ENCODE assay signal across 8 cellular contexts in genomic region chr16:89922477-89922883, GRCh38. TPM values are rescaled to one million over a fixed set of nuclear protein-coding genes. Genes with fewer than 3 reads are reported as not detected.
A peak's percentile ranks its signal among the peaks of the same experiment; 100 is the strongest.
DNase-seq lines count a peak whose midpoint lies in the region; ATAC-seq and TF ChIP-seq lines count a peak whose summit lies in the region.

No MANE protein-coding gene starts in this region.

- 10% methylated on average over 7 of the region's 31 CpGs for WGBS in mammary epithelial cell (ENCODE audit: low coverage, missing lambda C conversion rate)

- H3K27me3 ChIP-seq in ACC112 (ENCODE audit: insufficient read depth, low read length), result no peaks in the 10 kb centered on the region
- H3K27me3 ChIP-seq in Peyer's patch, result peaks cover 0 to 28% of the 10 kb centered on the region in 2 donors
- no peaks in the 10 kb centered on the region for H3K27me3 ChIP-seq in mammary epithelial cell (ENCODE audit: insufficient read depth, low read length)
- H3K27me3 ChIP-seq in iPS-20b (ENCODE audit: insufficient read depth, low read length), result peaks cover 56% of the 10 kb centered on the region
- H3K27me3 ChIP-seq in skeletal muscle satellite cell (ENCODE audit: control insufficient read depth, insufficient read depth, low read length), result no peaks in the 10 kb centered on the region

- H3K4me2 ChIP-seq in mammary epithelial cell (ENCODE audit: insufficient read depth, low read depth, low read length) (peak overlapping the region; percentile 95), skeletal muscle satellite cell (ENCODE audit: low read length) (peak overlapping the region; percentile 99)

- H2AFZ ChIP-seq in ACC112 (ENCODE audit: low read length, unreplicated experiment) (peak overlapping the region; percentile 29), mammary epithelial cell (ENCODE audit: low read depth, low read length) (peak overlapping the region; percentile 90)

- DNase-seq in GM12865 (ENCODE audit: low read depth) (no peak), Peyer's patch (peak in 2 of 3 donors; percentile 40 to 66), mammary epithelial cell (peak; percentile 78), NCI-H2081 treated with DMSO at 0.1 percent for 48 hours (lab: John Stamatoyannopoulos, UW) (no peak)

- CTCF ChIA-PET in mammary epithelial cell (lab: Charles Lee; ENCODE audit: low non-redundant PET), result interaction anchor here (1.2 kb wide), 1 partner anchor 12 kb away, joined by 3 read pairs; no protein-coding TSS in a partner anchor

- no TSS peak for BruUV-seq in mammary epithelial cell (replicated peaks; lab: Mats Ljungman, UMichigan)

- TF ChIP-seq CTCF in GM12865 (IDR thresholded peaks at IDR 0.05; ENCODE audit: insufficient read depth, low read depth, low read length, missing control alignments) (no peak), Peyer's patch (IDR thresholded peaks at IDR 0.05) (no peak), mammary epithelial cell (conservative IDR thresholded peaks at IDR 0.05 in 1 of 2, IDR thresholded peaks at IDR 0.05 in 1 of 2; ENCODE audit: extremely low read depth in 1 of 2, insufficient read depth in 1 of 2, low read depth in 1 of 2, low read length in 2 of 2) (no peak)

- H3K79me2 ChIP-seq in ACC112 (ENCODE audit: control insufficient read depth, insufficient read depth, low read length, unreplicated experiment) (peaks cover 29% of the 10 kb centered on the region), mammary epithelial cell (ENCODE audit: insufficient read depth, low read length) (peaks cover 15% of the 10 kb centered on the region)

- dilution Hi-C loops in mammary epithelial cell (cut with HindIII; ENCODE audit: low sequenced_read_pairs), result loop anchor here (5.0 kb wide), 2 partner anchors 70 to 120 kb away; no protein-coding TSS in a partner anchor

- in situ Hi-C loops in mammary epithelial cell (cut with MboI; ENCODE audit: low sequenced_read_pairs in 2 of 2), result no loop called here

- H3K4me3 ChIP-seq in ACC112 (ENCODE audit: low read depth, low read length), result peak overlapping the region; percentile 94
- H3K4me3 ChIP-seq in GM12865 (ENCODE audit: low read depth, low read length), result peak overlapping the region; percentile 44
- peak overlapping the region; percentile 21 to 59 (median 53) for H3K4me3 ChIP-seq in Peyer's patch
- H3K4me3 ChIP-seq in mammary epithelial cell (replicated peaks in 1 of 3; ENCODE audit: insufficient read depth in 1 of 3, low read depth in 2 of 3, low read length in 3 of 3), result peak overlapping the region; percentile 59 to 73 (median 69)
- H3K4me3 ChIP-seq in iPS-20b (ENCODE audit: low read length), result peak overlapping the region; percentile 68
- peak overlapping the region; percentile 73 for H3K4me3 ChIP-seq in skeletal muscle satellite cell (ENCODE audit: low read length)

- H4K20me1 ChIP-seq in mammary epithelial cell (ENCODE audit: insufficient read depth, low read length), result peaks cover 5% of the 10 kb centered on the region

- no peak for TF ChIP-seq POLR2A in Peyer's patch (IDR thresholded peaks at IDR 0.05)

- H3K9ac ChIP-seq in mammary epithelial cell (ENCODE audit: insufficient read depth, low read length), result peak overlapping the region; percentile 53
- peak overlapping the region; percentile 74; the same call in 1 of the 2 replicates for H3K9ac ChIP-seq in iPS-20b (ENCODE audit: low read depth, low read length)
- H3K9ac ChIP-seq in skeletal muscle satellite cell (ENCODE audit: low read depth, low read length), result peak overlapping the region; percentile 97

- intact Hi-C loops in mammary epithelial cell (cut with micrococcal nuclease), result loop anchor here (5.0 kb wide), 1 partner anchor 220 kb away; the partner anchor contains the start of gene SPATA2L

- no peak for ATAC-seq in GM19455 (IDR thresholded peaks at IDR 0.05; ENCODE audit: unreplicated experiment)

- H3K9me3 ChIP-seq in Peyer's patch (peaks cover 0 to 6% (median 0%) of the 10 kb centered on the region in 4 donors), mammary epithelial cell (replicated peaks; ENCODE audit: insufficient read depth, low read length) (no peaks in the 10 kb centered on the region), iPS-20b (ENCODE audit: insufficient read depth, low read depth, low read length) (no peaks in the 10 kb centered on the region), skeletal muscle satellite cell (replicated peaks; ENCODE audit: low read length) (no peaks in the 10 kb centered on the region)

- H3K36me3 ChIP-seq in ACC112 (ENCODE audit: insufficient read depth, low read length) (peaks cover 1% of the 10 kb centered on the region), Peyer's patch (no peaks in the 10 kb centered on the region), mammary epithelial cell (ENCODE audit: insufficient read depth, low read length) (no peaks in the 10 kb centered on the region), iPS-20b (ENCODE audit: insufficient read depth, low read depth, low read length) (0 out of 2 replicates have a peak, but pooled peaks cover under 1% of the 10 kb centered on the region), skeletal muscle satellite cell (ENCODE audit: insufficient read depth, low read length) (no peaks in the 10 kb centered on the region)

- H3K27ac ChIP-seq in ACC112 (ENCODE audit: low read depth, low read length), result peak overlapping the region; percentile 92
- peak overlapping the region; percentile 54 to 88 (median 70) for H3K27ac ChIP-seq in Peyer's patch
- peak overlapping the region; percentile 67 for H3K27ac ChIP-seq in mammary epithelial cell (ENCODE audit: insufficient read depth, low read depth, low read length)
- no peak overlapping the region for H3K27ac ChIP-seq in iPS-20b (ENCODE audit: low read length)

- H3K4me1 ChIP-seq in ACC112 (ENCODE audit: control insufficient read depth, insufficient read depth, low read length, unreplicated experiment), result peaks cover 50% of the 10 kb centered on the region
- H3K4me1 ChIP-seq in Peyer's patch, result peaks cover 7 to 69% (median 44%) of the 10 kb centered on the region in 4 donors
- peaks cover 63% of the 10 kb centered on the region for H3K4me1 ChIP-seq in mammary epithelial cell (ENCODE audit: insufficient read depth, low read length)
- H3K4me1 ChIP-seq in iPS-20b (ENCODE audit: insufficient read depth, low read length), result peaks cover 10% of the 10 kb centered on the region
- H3K4me1 ChIP-seq in skeletal muscle satellite cell (ENCODE audit: control insufficient read depth, insufficient read depth, low read length), result peaks cover 51% of the 10 kb centered on the region

RNA-seq across cellular contexts. Expression of gene TUBB3, which starts 0.7 kb away (rescaled TPM):
- total RNA-seq in Peyer's patch, result 10 to 100 TPM in 1 of 4 donors, 1 to 10 TPM in 3; 2.1 to 12.4 (median 4.6) TPM
- total RNA-seq in mammary epithelial cell, result 100 to 1,000 TPM in 1 of 2 donors, 10 to 100 TPM in 1; 99.5 to 103 TPM
- 110 TPM for polyA plus RNA-seq in mammary epithelial cell
- polyA minus RNA-seq in mammary epithelial cell, result 135 TPM
- 534 and 663 TPM in 2 replicates for total RNA-seq in skeletal muscle satellite cell (2012; rRNA removed)

RNA-seq across cellular contexts. Expression of gene MC1R, which starts 3.8 kb away (rescaled TPM):
- 10 to 100 TPM in 2 of 4 donors, 1 to 10 TPM in 2; 8.3 to 29.2 (median 11.2) TPM for total RNA-seq in Peyer's patch
- 1 to 10 TPM; 1.7 to 6.8 TPM for total RNA-seq in mammary epithelial cell
- 1.7 TPM for polyA plus RNA-seq in mammary epithelial cell
- not detected for polyA minus RNA-seq in mammary epithelial cell
- 2.6 and 3.8 TPM in 2 replicates for total RNA-seq in skeletal muscle satellite cell (2012; rRNA removed)

RNA-seq across cellular contexts. Expression of gene DEF8, which starts 26.1 kb away (rescaled TPM):
- total RNA-seq in Peyer's patch (100 to 1,000 TPM in 1 of 4 donors, 10 to 100 TPM in 3; 28.4 to 237 (median 60.9) TPM), mammary epithelial cell (10 to 100 TPM; 68.3 to 96.1 TPM)
- polyA plus RNA-seq in mammary epithelial cell, result 115 TPM
- polyA minus RNA-seq in mammary epithelial cell, result 45.0 TPM
- total RNA-seq in skeletal muscle satellite cell (2012; rRNA removed), result 80.8 and 89.7 TPM in 2 replicates

RNA-seq across cellular contexts. Expression of gene TCF25, which starts 49.1 kb away (rescaled TPM):
- total RNA-seq in Peyer's patch, result 100 to 1,000 TPM; 247 to 946 (median 371) TPM
- 100 to 1,000 TPM; 164 to 188 TPM for total RNA-seq in mammary epithelial cell
- polyA plus RNA-seq in mammary epithelial cell, result 102 TPM
- polyA minus RNA-seq in mammary epithelial cell, result 70.6 TPM
- total RNA-seq in skeletal muscle satellite cell (2012; rRNA removed), result 129 and 168 TPM in 2 replicates

Comparison
In these comparisons a context has a peak if more than half of its experiments do, and no peak if none do; other contexts are left out.
1. H3K4me3 ChIP-seq: peak in every context shown above with its lines; median percentile 94 in ACC112; 73 in skeletal muscle satellite cell; 69 in mammary epithelial cell; 68 in iPS-20b; 53 in Peyer's patch; 44 in GM12865.
2. DNase-seq: peak in Peyer's patch (2 of 3) and mammary epithelial cell (single experiment); none in GM12865 (single experiment) and NCI-H2081 treated with DMSO at 0.1 percent for 48 hours (single experiment).
3. RNA of gene TUBB3, which starts 0.7 kb away (total RNA-seq): 99.5 to 103 TPM in mammary epithelial cell; 2.1 to 12.4 TPM in Peyer's patch; every median in the first group is over 4 times any median in the second.
4. Peak in every context shown above with its lines, with median percentiles within 50 percentile points of each other: H3K9ac ChIP-seq.